8 cellular contexts compared by ENCODE assay signal in genomic region chr2:99337164-99337930, GRCh38. TPM values are rescaled to one million over a fixed set of nuclear protein-coding genes. Genes with fewer than 3 reads are reported as not detected.
DNase-seq lines count a peak whose midpoint lies in the region; ATAC-seq and TF ChIP-seq lines count a peak whose summit lies in the region.

A gene with protein sequence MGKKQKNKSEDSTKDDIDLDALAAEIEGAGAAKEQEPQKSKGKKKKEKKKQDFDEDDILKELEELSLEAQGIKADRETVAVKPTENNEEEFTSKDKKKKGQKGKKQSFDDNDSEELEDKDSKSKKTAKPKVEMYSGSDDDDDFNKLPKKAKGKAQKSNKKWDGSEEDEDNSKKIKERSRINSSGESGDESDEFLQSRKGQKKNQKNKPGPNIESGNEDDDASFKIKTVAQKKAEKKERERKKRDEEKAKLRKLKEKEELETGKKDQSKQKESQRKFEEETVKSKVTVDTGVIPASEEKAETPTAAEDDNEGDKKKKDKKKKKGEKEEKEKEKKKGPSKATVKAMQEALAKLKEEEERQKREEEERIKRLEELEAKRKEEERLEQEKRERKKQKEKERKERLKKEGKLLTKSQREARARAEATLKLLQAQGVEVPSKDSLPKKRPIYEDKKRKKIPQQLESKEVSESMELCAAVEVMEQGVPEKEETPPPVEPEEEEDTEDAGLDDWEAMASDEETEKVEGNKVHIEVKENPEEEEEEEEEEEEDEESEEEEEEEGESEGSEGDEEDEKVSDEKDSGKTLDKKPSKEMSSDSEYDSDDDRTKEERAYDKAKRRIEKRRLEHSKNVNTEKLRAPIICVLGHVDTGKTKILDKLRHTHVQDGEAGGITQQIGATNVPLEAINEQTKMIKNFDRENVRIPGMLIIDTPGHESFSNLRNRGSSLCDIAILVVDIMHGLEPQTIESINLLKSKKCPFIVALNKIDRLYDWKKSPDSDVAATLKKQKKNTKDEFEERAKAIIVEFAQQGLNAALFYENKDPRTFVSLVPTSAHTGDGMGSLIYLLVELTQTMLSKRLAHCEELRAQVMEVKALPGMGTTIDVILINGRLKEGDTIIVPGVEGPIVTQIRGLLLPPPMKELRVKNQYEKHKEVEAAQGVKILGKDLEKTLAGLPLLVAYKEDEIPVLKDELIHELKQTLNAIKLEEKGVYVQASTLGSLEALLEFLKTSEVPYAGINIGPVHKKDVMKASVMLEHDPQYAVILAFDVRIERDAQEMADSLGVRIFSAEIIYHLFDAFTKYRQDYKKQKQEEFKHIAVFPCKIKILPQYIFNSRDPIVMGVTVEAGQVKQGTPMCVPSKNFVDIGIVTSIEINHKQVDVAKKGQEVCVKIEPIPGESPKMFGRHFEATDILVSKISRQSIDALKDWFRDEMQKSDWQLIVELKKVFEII (plus strand): TSS chr2:99337389. CDS start chr2:99337555, 166 bp downstream.

- H3K27me3 ChIP-seq in DND-41 (ENCODE audit: insufficient read depth, low read length, poor library complexity) (no peaks in the 10 kb centered on the region), PC-3 (ENCODE audit: low read length) (no peaks in the 10 kb centered on the region), esophagus (ENCODE audit: control insufficient read depth in 1 of 2, insufficient read depth in 2 of 2, low read length in 2 of 2) (no peaks in the 10 kb centered on the region), mucosa of stomach (ENCODE audit: control insufficient read depth, insufficient read depth, low read length) (no peaks in the 10 kb centered on the region)

- no peaks in the 10 kb centered on the region for H3K9me2 ChIP-seq in PC-3 (replicated peaks; ENCODE audit: low read length)

- WGBS in esophagus, 2 donors, result 0% methylated on average over 77 to 80 of the region's 80 CpGs

- H2AFZ ChIP-seq in DND-41 (ENCODE audit: low read depth, low read length) (peak within 1 kb of the TSS; percentile 95), PC-3 (ENCODE audit: low read length) (peak within 1 kb of the TSS; percentile 98)

- H3K27ac ChIP-seq in DND-41 (ENCODE audit: low read length), result peak within 1 kb of the TSS; percentile 95
- peak within 1 kb of the TSS; percentile 73 for H3K27ac ChIP-seq in PC-3 (ENCODE audit: low read length)
- H3K27ac ChIP-seq in esophagus (ENCODE audit: low read depth in 2 of 2, low read length in 1 of 2), result peak within 1 kb of the TSS; percentile 96 to 99

- CTCF ChIA-PET in PC-3 (lab: Charles Lee), result interaction anchor here (0.6 to 0.8 kb wide), 2 partner anchors 67 to 147 kb away, joined by 3 to 4 read pairs; no protein-coding TSS in a partner anchor

- H3K4me3 ChIP-seq in DND-41 (ENCODE audit: low read depth in 1 of 2, low read length in 2 of 2) (peak within 1 kb of the TSS; percentile 79 to 88), PC-3 (ENCODE audit: low read length) (peak within 1 kb of the TSS; percentile 81), esophagus (ENCODE audit: low read depth in 1 of 2, low read length in 2 of 2) (peak within 1 kb of the TSS; percentile 64 to 80), mucosa of stomach (ENCODE audit: low read length) (peak within 1 kb of the TSS; percentile 91)

- DNase-seq in DND-41 (peak; percentile 94), KBM-7 (peak; percentile 94), PC-3 (peak; percentile 98)
- peak; percentile 92 for DNase-seq in activated T-cell treated with anti-CD3 and anti-CD28 coated beads, Interleukin-2, amount 50 U/mL, for 1 hour
- peak; percentile 94 for DNase-seq in stimulated activated CD8-positive, alpha-beta memory T cell treated with anti-CD3 and anti-CD28 coated beads, Interleukin-4, amount 100 ng/mL, for 48 hours

- H3K36me3 ChIP-seq in DND-41 (ENCODE audit: insufficient read depth, low read length) (peaks cover 20% of the 10 kb centered on the region), PC-3 (ENCODE audit: low read depth, low read length) (peaks cover 4% of the 10 kb centered on the region; the same call in 1 of the 2 replicates), esophagus (ENCODE audit: control insufficient read depth in 2 of 2, insufficient read depth in 2 of 2, low read length in 1 of 2) (no peaks in the 10 kb centered on the region), mucosa of stomach (ENCODE audit: control insufficient read depth, insufficient read depth, low read length) (no peaks in the 10 kb centered on the region)

- H3K4me1 ChIP-seq in DND-41 (ENCODE audit: insufficient read depth, low read length) (peaks cover 44% of the 10 kb centered on the region), PC-3 (ENCODE audit: insufficient read depth, low read length) (peaks cover 34% of the 10 kb centered on the region), esophagus (ENCODE audit: control insufficient read depth in 2 of 2, insufficient read depth in 2 of 2, low read length in 1 of 2) (peaks cover 0 to 5% of the 10 kb centered on the region in 2 donors), mucosa of stomach (ENCODE audit: control insufficient read depth, insufficient read depth, low read length) (no peaks in the 10 kb centered on the region)

- peaks cover 88% of the 10 kb centered on the region for H3K79me2 ChIP-seq in DND-41 (ENCODE audit: insufficient read depth, low read length)
- peaks cover 89% of the 10 kb centered on the region for H3K79me2 ChIP-seq in PC-3 (ENCODE audit: low read length)

- H3K9ac ChIP-seq in DND-41 (ENCODE audit: low read depth, low read length), result peak within 1 kb of the TSS; percentile 76
- peak within 1 kb of the TSS; percentile 93 for H3K9ac ChIP-seq in PC-3 (ENCODE audit: low read length)
- peak within 1 kb of the TSS; percentile 87 for H3K9ac ChIP-seq in mucosa of stomach (ENCODE audit: low read length)

- H3K4me2 ChIP-seq in DND-41 (ENCODE audit: insufficient read depth, low read length) (peak within 1 kb of the TSS; percentile 87), PC-3 (ENCODE audit: low read length) (peak within 1 kb of the TSS; percentile 96)

- H3K9me3 ChIP-seq in DND-41 (ENCODE audit: insufficient read depth, low read length, severe bottlenecking), result no peaks in the 10 kb centered on the region
- H3K9me3 ChIP-seq in PC-3 (ENCODE audit: low read length), result no peaks in the 10 kb centered on the region
- no peaks in the 10 kb centered on the region for H3K9me3 ChIP-seq in esophagus (ENCODE audit: control insufficient read depth in 2 of 2, insufficient read depth in 1 of 2, low read depth in 1 of 2, low read length in 1 of 2)
- H3K9me3 ChIP-seq in mucosa of stomach (ENCODE audit: control insufficient read depth, low read length), result no peaks in the 10 kb centered on the region

- ATAC-seq in DND-41 (ENCODE audit: insufficient read depth, low read depth) (peak; percentile 84), GM21723 (IDR thresholded peaks at IDR 0.05; ENCODE audit: unreplicated experiment) (peak; percentile 62), PC-3 (peak; percentile 78)

- peaks cover 37% of the 10 kb centered on the region; the same call in 1 of the 2 replicates for H4K20me1 ChIP-seq in DND-41 (ENCODE audit: insufficient read depth, low read length)
- peaks cover 47% of the 10 kb centered on the region for H4K20me1 ChIP-seq in PC-3 (ENCODE audit: low read length)

- no peaks in the 10 kb centered on the region for H3F3A ChIP-seq in PC-3 (ENCODE audit: low read length, unreplicated experiment)

- in situ Hi-C loops in KBM-7 (cut with MboI; ENCODE audit: low pct_unique_long_range_greater_than_20kb, low sequenced_read_pairs), result no loop called here

- BruUV-seq in PC-3 (replicated peaks; lab: Mats Ljungman, UMichigan), result no TSS peak

- intact Hi-C loops in PC-3 (cut with micrococcal nuclease), result loop anchor here (1.0 to 2.0 kb wide), 2 partner anchors 59 to 183 kb away; partner anchors contain the start of genes LIPT1 and TSGA10

- POLR2A ChIA-PET in PC-3 (lab: Charles Lee; ENCODE audit: unreplicated experiment), result interaction anchor here (1.1 kb wide), 1 partner anchor 156 kb away, joined by 21 read pairs; the partner anchor contains the start of genes MITD1 and MRPL30

- peak; percentile 79 for TF ChIP-seq CTCF in DND-41 (IDR thresholded peaks at IDR 0.05; ENCODE audit: borderline replicate concordance, extremely low read depth, low read length, poor library complexity, severe bottlenecking)
- TF ChIP-seq CTCF in PC-3 (conservative IDR thresholded peaks at IDR 0.05; ENCODE audit: low read depth, low read length), result peak; percentile 83

RNA-seq across cellular contexts. Expression of the gene that starts here (rescaled TPM):
- total RNA-seq in PC-3 (2014; rRNA removed), result 35.7 and 35.9 TPM in 2 replicates
- polyA plus RNA-seq in esophagus, result 10 to 100 TPM; 25.9 to 27.2 TPM

Comparison
In these comparisons a context has a peak if more than half of its experiments do, and no peak if none do; other contexts are left out.
1. Peak in every context shown above with its lines: DNase-seq, ATAC-seq, H3K4me3 ChIP-seq and H3K27ac ChIP-seq.